ENCODE assay signal across 18 cellular contexts in genomic region chr17:17603178-17603894, GRCh38. TPM values are rescaled to one million over a fixed set of nuclear protein-coding genes. Genes with fewer than 3 reads are reported as not detected.
DNase-seq lines count a peak whose midpoint lies in the region; ATAC-seq and TF ChIP-seq lines count a peak whose summit lies in the region.
"Had no signal": no experiment of that assay in that cellular context is flagged by ENCODE, and none has a peak within 500 bp of the region (broad histone marks: within the 10 kb centered on the region; RNA-seq: fewer than 3 reads in every experiment).

No MANE protein-coding gene starts in this region.

- no peaks in the 10 kb centered on the region for H3F3A ChIP-seq in MM.1S (ENCODE audit: insufficient read depth, low read length)

- H3K9ac ChIP-seq in endodermal cell (ENCODE audit: extremely low read depth, low read length, poor library complexity, severe bottlenecking) (no peak overlapping the region), MM.1S (ENCODE audit: low read length) (no peak overlapping the region)

- H3K36me3 Mint-ChIP-seq in endodermal cell (ENCODE audit: low read depth) = no peaks in the 10 kb centered on the region
- H3K36me3 Mint-ChIP-seq: naive B cell, WTC11 had no signal

- no peaks in the 10 kb centered on the region for H4K20me1 ChIP-seq in MM.1S (ENCODE audit: insufficient read depth, low read length)

- peaks cover 7% of the 10 kb centered on the region for H3K4me1 Mint-ChIP-seq in endodermal cell

- H3K27me3 ChIP-seq in endodermal cell (ENCODE audit: control insufficient read depth, insufficient read depth, low read length, poor library complexity, severe bottlenecking) (no peaks in the 10 kb centered on the region), MM.1S (replicated peaks; ENCODE audit: insufficient read depth, low read length) (no peaks in the 10 kb centered on the region)

- H3K9me3 ChIP-seq in endodermal cell (ENCODE audit: control insufficient read depth, low read length) (no peaks in the 10 kb centered on the region), MM.1S (replicated peaks; ENCODE audit: insufficient read depth, low read length) (no peaks in the 10 kb centered on the region)
- H3K9me3 ChIP-seq: Caco-2 had no signal

- no peak overlapping the region for H3K4me3 Mint-ChIP-seq in endodermal cell
- H3K4me3 Mint-ChIP-seq: activated CD8-positive, alpha-beta T cell treated with anti-CD3 and anti-CD28 coated beads, Interleukin-2, amount 10 ng/mL, durations not matched to agents 7 days and 5 days; activated T-cell treated with anti-CD3 and anti-CD28 coated beads, Interleukin-2, amount 50 U/mL, for 72 hours; naive B cell; WTC11 had no signal

- H3K4me3 ChIP-seq in endodermal cell (ENCODE audit: low read length) = no peak overlapping the region
- no peak overlapping the region for H3K4me3 ChIP-seq in MM.1S (ENCODE audit: low read length)
- H3K4me3 ChIP-seq: smooth muscle cell had no signal

- H3K36me3 ChIP-seq in endodermal cell (ENCODE audit: control insufficient read depth, insufficient read depth, low read length) = no peaks in the 10 kb centered on the region
- no peaks in the 10 kb centered on the region for H3K36me3 ChIP-seq in MM.1S (replicated peaks; ENCODE audit: insufficient read depth, low read length)

- no peak overlapping the region for H3K27ac Mint-ChIP-seq in endodermal cell
- H3K27ac Mint-ChIP-seq: activated CD8-positive, alpha-beta T cell treated with anti-CD3 and anti-CD28 coated beads, Interleukin-2, amount 10 ng/mL, durations not matched to agents 7 days and 5 days; activated T-cell treated with anti-CD3 and anti-CD28 coated beads, Interleukin-2, amount 50 U/mL, for 72 hours; naive B cell; WTC11 had no signal

- no peak overlapping the region for H2AFZ ChIP-seq in MM.1S (ENCODE audit: low read length)

- ATAC-seq in HG03460 (IDR thresholded peaks at IDR 0.05; ENCODE audit: unreplicated experiment) = no peak
- no peak for ATAC-seq in HG02973 (IDR thresholded peaks at IDR 0.05; ENCODE audit: unreplicated experiment)
- ATAC-seq: activated CD8-positive, alpha-beta T cell treated with anti-CD3 and anti-CD28 coated beads, Interleukin-2, amount 10 ng/mL, durations not matched to agents 7 days and 5 days; activated T-cell treated with anti-CD3 and anti-CD28 coated beads, Interleukin-2, amount 50 U/mL, for 72 hours; Right ventricle myocardium inferior; WTC11 had no signal

- 59 to 77% methylated on average over 11 to 15 of the region's 15 CpGs for WGBS in endodermal cell (ENCODE audit: insufficient coverage in 1 of 2, insufficient read length in 1 of 2), 2 experiments

- H3K79me2 ChIP-seq in MM.1S (ENCODE audit: low read length) = no peaks in the 10 kb centered on the region

- no peaks in the 10 kb centered on the region for H3K4me1 ChIP-seq in endodermal cell (ENCODE audit: control insufficient read depth, insufficient read depth, low read length)
- H3K4me1 ChIP-seq in MM.1S (ENCODE audit: low read length) = no peaks in the 10 kb centered on the region
- H3K4me1 ChIP-seq: Caco-2 had no signal

- H3K9me3 Mint-ChIP-seq in endodermal cell = peaks cover 5% of the 10 kb centered on the region
- H3K9me3 Mint-ChIP-seq: activated T-cell treated with anti-CD3 and anti-CD28 coated beads, Interleukin-2, amount 50 U/mL, for 72 hours; naive B cell; WTC11 had no signal

- H3K4me2 ChIP-seq in MM.1S (ENCODE audit: low read depth, low read length) = no peak overlapping the region
- H3K4me2 ChIP-seq: smooth muscle cell had no signal

- H3K27ac ChIP-seq in endodermal cell (ENCODE audit: low read depth, low read length) (no peak overlapping the region), MM.1S (ENCODE audit: low read length) (no peak overlapping the region)

- no peaks in the 10 kb centered on the region for H3K9me2 ChIP-seq in MM.1S (replicated peaks; ENCODE audit: insufficient read depth, low read length)

- DNase-seq in DMS53 treated with DMSO at 0.1 percent for 48 hours (lab: John Stamatoyannopoulos, UW; ENCODE audit: unreplicated experiment) (peak; percentile 41), NCI-H1092 (lab: John Stamatoyannopoulos, UW) (peak; percentile 24), NCI-H510A treated with DMSO at 0.1 percent for 48 hours (lab: John Stamatoyannopoulos, UW) (peak; percentile 77), endodermal cell (peak; percentile 72), MM.1S (no peak), RPMI8226 (no peak)
- DNase-seq: activated CD8-positive, alpha-beta T cell treated with anti-CD3 and anti-CD28 coated beads, Interleukin-2, amount 10 ng/mL, durations not matched to agents 7 days and 5 days; activated T-cell treated with anti-CD3 and anti-CD28 coated beads, Interleukin-2, amount 50 U/mL, for 72 hours; Caco-2; central memory CD4-positive, alpha-beta T cell; naive B cell; NCI-H1048; stimulated activated CD4-positive, alpha-beta T cell treated with anti-CD3 and anti-CD28 coated beads, Interleukin-4, amount 100 ng/mL, for 4 hours had no signal

- no peak for TF ChIP-seq CTCF in endodermal cell (conservative IDR thresholded peaks at IDR 0.05)
- TF ChIP-seq CTCF in MM.1S (IDR thresholded peaks at IDR 0.05; ENCODE audit: low read length) = no peak

- H3K27me3 Mint-ChIP-seq in endodermal cell (ENCODE audit: insufficient read depth) = peaks cover 3% of the 10 kb centered on the region
- H3K27me3 Mint-ChIP-seq: naive B cell had no signal

RNA-seq across cellular contexts. Expression of gene PEMT, which starts 11.8 kb away (rescaled TPM):
- total RNA-seq in endodermal cell = 10 to 100 TPM; 38.3 to 52.7 TPM
- polyA plus RNA-seq in endodermal cell (2013, experiment 1 of 2) = 49.1 TPM
- 42.1 TPM for polyA plus RNA-seq in endodermal cell (2013, experiment 2 of 2)

Comparison
In these comparisons a context has a peak if more than half of its experiments do, and no peak if none do; other contexts are left out.
1. DNase-seq: peak in DMS53 treated with DMSO at 0.1 percent for 48 hours (single experiment), NCI-H1092 (single experiment), NCI-H510A treated with DMSO at 0.1 percent for 48 hours (single experiment) and endodermal cell (single experiment); none in MM.1S (single experiment) and RPMI8226 (single experiment).